ENCODE assay signal across 8 cellular contexts in the genomic region with DNA sequence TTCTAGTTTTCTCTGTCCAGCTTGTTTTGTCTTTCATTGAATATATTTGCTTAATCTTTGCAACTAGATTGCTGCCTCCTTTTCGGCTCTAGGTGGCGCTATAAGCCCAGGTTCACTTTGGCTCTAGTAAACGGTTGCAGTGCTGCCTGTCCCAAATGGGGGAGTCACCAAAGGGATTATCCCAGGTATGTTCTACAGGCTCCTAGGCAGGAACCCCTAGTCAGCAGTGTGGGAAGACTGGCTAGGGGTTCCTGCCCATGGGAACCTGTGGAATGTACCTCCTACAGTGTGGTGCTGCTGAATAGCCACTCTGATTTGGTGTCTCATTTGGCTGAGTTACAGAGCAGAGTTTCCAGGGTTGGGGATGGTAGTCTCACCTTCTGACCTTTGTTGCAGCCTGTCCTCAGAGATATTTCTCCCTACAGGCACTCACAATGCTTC.
DNase-seq lines count a peak whose midpoint lies in the region; ATAC-seq, FAIRE-seq and TF ChIP-seq lines count a peak whose summit lies in the region.

No MANE protein-coding gene starts in this region.

- no peaks in the 10 kb centered on the region for H3K27me3 Mint-ChIP-seq in astrocyte (ENCODE audit: low read depth, unreplicated experiment)

- no peak overlapping the region for H3K27ac ChIP-seq in astrocyte (ENCODE audit: low read depth, low read length)
- no peak overlapping the region for H3K27ac ChIP-seq in ovary

- TF ChIP-seq EP300 in ovary (IDR thresholded peaks at IDR 0.05), result no peak

- TF ChIP-seq CTCF in astrocyte (IDR thresholded peaks at IDR 0.05; ENCODE audit: insufficient read depth, low read depth, low read length), result peak; percentile 93
- no peak for TF ChIP-seq CTCF in ovary (IDR thresholded peaks at IDR 0.05)

- H2AFZ ChIP-seq in astrocyte (ENCODE audit: low read depth, low read length), result no peak overlapping the region

- DNase-seq in stimulated activated CD4-positive, alpha-beta T cell treated with anti-CD3 and anti-CD28 coated beads, TNF-alpha, amount 100 ng/mL, for 48 hours (ENCODE audit: low read depth in 3 of 3), result peak in 2 of 3 donors; percentile 3 to 6
- no peak for DNase-seq in stimulated activated CD4-positive, alpha-beta T cell treated with anti-CD3 and anti-CD28 coated beads, Interleukin-4, amount 100 ng/mL, for 1 hour
- peak; percentile 40 for DNase-seq in NCI-H2029 (lab: John Stamatoyannopoulos, UW)
- peak; percentile 35 for DNase-seq in astrocyte (ENCODE audit: low read depth)
- peak; percentile 69 to 82 for DNase-seq in lung microvascular endothelial cell (ENCODE audit: low read depth in 2 of 2)
- no peak for DNase-seq in NCI-H1092 (lab: John Stamatoyannopoulos, UW)
- DNase-seq in ovary, result no peak

- no peaks in the 10 kb centered on the region for H4K20me1 ChIP-seq in astrocyte (ENCODE audit: insufficient read depth, low read length)

- no peak overlapping the region for H3K4me2 ChIP-seq in astrocyte (ENCODE audit: low read length)

- H3K4me3 ChIP-seq in astrocyte (ENCODE audit: insufficient read depth, low read depth, low read length) (no peak overlapping the region), ovary (no peak overlapping the region)

- TF ChIP-seq POLR2A in ovary (IDR thresholded peaks at IDR 0.05), result no peak

- intact Hi-C loops in ovary (cut with DNase I), result no loop called here

- peaks cover 6% of the 10 kb centered on the region for H3K9me3 Mint-ChIP-seq in astrocyte (ENCODE audit: unreplicated experiment)

- H3K79me2 ChIP-seq in astrocyte (ENCODE audit: insufficient read depth, low read length), result no peaks in the 10 kb centered on the region

- H3K27ac Mint-ChIP-seq in astrocyte (ENCODE audit: unreplicated experiment), result no peak overlapping the region

- peaks cover 26% of the 10 kb centered on the region for H3K4me1 Mint-ChIP-seq in astrocyte (ENCODE audit: low read depth, unreplicated experiment)

- no peak overlapping the region for H3K4me3 Mint-ChIP-seq in astrocyte (ENCODE audit: unreplicated experiment)

- H3K9me3 ChIP-seq in astrocyte (ENCODE audit: insufficient read depth, low read depth, low read length), result no peaks in the 10 kb centered on the region
- H3K9me3 ChIP-seq in ovary, result no peaks in the 10 kb centered on the region

- H3K36me3 ChIP-seq in astrocyte (ENCODE audit: insufficient read depth, low read length) (no peaks in the 10 kb centered on the region), ovary (no peaks in the 10 kb centered on the region)

- H3K4me1 ChIP-seq in astrocyte (ENCODE audit: insufficient read depth, low read length) (peaks cover 6% of the 10 kb centered on the region), ovary (ENCODE audit: insufficient read depth) (no peaks in the 10 kb centered on the region)

- no peak overlapping the region for H3K9ac ChIP-seq in astrocyte (ENCODE audit: low read length)

- ATAC-seq in GM19351 (IDR thresholded peaks at IDR 0.05; ENCODE audit: unreplicated experiment), result no peak

- H3K27me3 ChIP-seq in astrocyte (ENCODE audit: insufficient read depth, low read length) (no peaks in the 10 kb centered on the region), ovary (no peaks in the 10 kb centered on the region)

- peaks cover 2% of the 10 kb centered on the region for H3K36me3 Mint-ChIP-seq in astrocyte (ENCODE audit: low read depth, unreplicated experiment)

- 20 to 27% (median 21%) methylated on average over 3 of the region's 3 CpGs for whole genome bisulfite sequencing in ovary, 3 donors

- FAIRE-seq in astrocyte (lab: Jason Lieb, UNC), result no peak

Comparison
In these comparisons a context has a peak if more than half of its experiments do, and no peak if none do; other contexts are left out.
1. DNase-seq: peak in stimulated activated CD4-positive, alpha-beta T cell treated with anti-CD3 and anti-CD28 coated beads, TNF-alpha, amount 100 ng/mL, for 48 hours (2 of 3), NCI-H2029 (single experiment), astrocyte (single experiment) and lung microvascular endothelial cell (2 of 2); none in stimulated activated CD4-positive, alpha-beta T cell treated with anti-CD3 and anti-CD28 coated beads, Interleukin-4, amount 100 ng/mL, for 1 hour (single experiment), NCI-H1092 (single experiment) and ovary (0 of 5).